Comparison of ENCODE assay signal across 14 cellular contexts in genomic region chr20:4604580-4604979, GRCh38.
"Had no signal": no experiment of that assay in that cellular context is flagged by ENCODE, and none has a peak within 500 bp of the region (broad histone marks: within the 10 kb centered on the region; RNA-seq: fewer than 3 reads in every experiment).

No MANE protein-coding gene starts in this region.

- H3K4me3 ChIP-seq: breast epithelium, gastroesophageal sphincter, heart right ventricle, skin epidermis, tibial nerve had no signal

- H3K4me3 Mint-ChIP-seq: dendritic cell treated with granulocyte-macrophage colony-stimulating factor and Interleukin-4, amounts not matched to agents 40 ng/mL and 50 ng/mL, for 4 days; naive thymus-derived CD4-positive, alpha-beta T cell; stimulated activated naive CD8-positive, alpha-beta T cell treated with anti-CD3 and anti-CD28 coated beads, Interleukin-15, amount 100 ng/mL, for 72 hours had no signal

- ATAC-seq: gastroesophageal sphincter; heart right ventricle; naive thymus-derived CD4-positive, alpha-beta T cell; stimulated activated naive CD8-positive, alpha-beta T cell treated with anti-CD3 and anti-CD28 coated beads, Interleukin-15, amount 100 ng/mL, for 72 hours had no signal

- DNase-seq: activated CD4-positive, CD25-positive, alpha-beta regulatory T cell treated with anti-CD3 and anti-CD28 coated beads, Interleukin-2, amount 50 U/mL, for 72 hours; activated naive CD4-positive, alpha-beta T cell; aorta; cerebellar nuclear complex; heart right ventricle; naive thymus-derived CD4-positive, alpha-beta T cell; stimulated activated naive CD8-positive, alpha-beta T cell treated with anti-CD3 and anti-CD28 coated beads, Interleukin-15, amount 100 ng/mL, for 72 hours; T-helper 9 cell had no signal

- H3K9ac ChIP-seq: parathyroid adenoma had no signal

- H3K36me3 Mint-ChIP-seq: naive thymus-derived CD4-positive, alpha-beta T cell had no signal

- H3K36me3 ChIP-seq: breast epithelium, gastroesophageal sphincter, heart right ventricle, tibial nerve had no signal

- H3K27me3 ChIP-seq: gastroesophageal sphincter, tibial nerve had no signal

- H3K4me1 ChIP-seq: breast epithelium, parathyroid adenoma had no signal

- H3K27ac ChIP-seq: breast epithelium, gastroesophageal sphincter, parathyroid adenoma, skin epidermis had no signal

- H3K27ac Mint-ChIP-seq: dendritic cell treated with granulocyte-macrophage colony-stimulating factor and Interleukin-4, amounts not matched to agents 40 ng/mL and 50 ng/mL, for 4 days; naive thymus-derived CD4-positive, alpha-beta T cell; stimulated activated naive CD8-positive, alpha-beta T cell treated with anti-CD3 and anti-CD28 coated beads, Interleukin-15, amount 100 ng/mL, for 72 hours had no signal

- H3K9me3 ChIP-seq: breast epithelium, gastroesophageal sphincter, heart right ventricle, tibial nerve had no signal
